ENCODE assay signal across 14 cellular contexts in genomic region chr12:123033392-123034021, GRCh38. TPM values are rescaled to one million over a fixed set of nuclear protein-coding genes. Genes with fewer than 3 reads are reported as not detected.
A peak's percentile ranks its signal among the peaks of the same experiment; 100 is the strongest.
DNase-seq lines count a peak whose midpoint lies in the region; ATAC-seq and TF ChIP-seq lines count a peak whose summit lies in the region.
"Had no signal": no experiment of that assay in that cellular context is flagged by ENCODE, and none has a peak within 500 bp of the region (broad histone marks: within the 10 kb centered on the region; RNA-seq: fewer than 3 reads in every experiment).

No MANE protein-coding gene starts in this region.

- POLR2A ChIA-PET in PC-3 (lab: Charles Lee; ENCODE audit: unreplicated experiment), result no interaction called here

- H3K4me1 ChIP-seq in PC-3 (ENCODE audit: insufficient read depth, low read length), result peaks cover 21% of the 10 kb centered on the region

- H3K4me2 ChIP-seq in PC-3 (ENCODE audit: low read length), result no peak overlapping the region

- no peak for TF ChIP-seq CTCF in PC-3 (conservative IDR thresholded peaks at IDR 0.05; ENCODE audit: low read depth, low read length)

- no peaks in the 10 kb centered on the region for H3K9me3 Mint-ChIP-seq in activated T-cell treated with anti-CD3 and anti-CD28 coated beads, Interleukin-2, amount 50 U/mL, for 4 hours

- ATAC-seq in activated T-cell treated with anti-CD3 and anti-CD28 coated beads, Interleukin-2, amount 50 U/mL, for 4 hours, result no peak
- ATAC-seq in PC-3 (no peak), GM19452 (IDR thresholded peaks at IDR 0.05; ENCODE audit: unreplicated experiment) (no peak), GM21528 (IDR thresholded peaks at IDR 0.05; ENCODE audit: low FRiP score, unreplicated experiment) (no peak)

- H3K4me1 Mint-ChIP-seq in activated T-cell treated with anti-CD3 and anti-CD28 coated beads, Interleukin-2, amount 50 U/mL, for 4 hours (ENCODE audit: low read depth), result peaks cover 20% of the 10 kb centered on the region

- H2AFZ ChIP-seq in PC-3 (ENCODE audit: low read length), result no peak overlapping the region

- H3K79me2 ChIP-seq in PC-3 (ENCODE audit: low read length), result no peaks in the 10 kb centered on the region

- no peak overlapping the region for H3K9ac ChIP-seq in PC-3 (ENCODE audit: low read length)

- H3F3A ChIP-seq in PC-3 (ENCODE audit: low read length, unreplicated experiment), result no peaks in the 10 kb centered on the region

- DNase-seq in activated T-cell treated with anti-CD3 and anti-CD28 coated beads, Interleukin-2, amount 50 U/mL, for 4 hours, result no peak
- no peak for DNase-seq in activated T-cell treated with anti-CD3 and anti-CD28 coated beads for 4 hours
- no peak for DNase-seq in PC-3
- peak in 26 of 61 donors; percentile 7 to 86 (median 35) for DNase-seq in caudate nucleus (lab: John Stamatoyannopoulos, UW)
- DNase-seq in putamen (ENCODE audit: low spot score), result peak; percentile 60
- DNase-seq in SKM-1 treated with dmso at 0.1 percent for 144 hours (lab: John Stamatoyannopoulos, UW; ENCODE audit: unreplicated experiment), result no peak
- DNase-seq: ACHN; activated effector memory CD4-positive, alpha-beta T cell treated with Interleukin-2 at 50 U/mL for 16 hours; NCI-H2081; NCI-H526 had no signal

- no peaks in the 10 kb centered on the region for H3K27me3 Mint-ChIP-seq in activated T-cell treated with anti-CD3 and anti-CD28 coated beads, Interleukin-2, amount 50 U/mL, for 4 hours (ENCODE audit: low read depth)

- H3K9me3 ChIP-seq in PC-3 (ENCODE audit: low read length), result no peaks in the 10 kb centered on the region
- H3K9me3 ChIP-seq: left lung, Peyer's patch had no signal

- intact Hi-C loops in PC-3 (cut with micrococcal nuclease), result no loop called here

- H3K27ac ChIP-seq in PC-3 (ENCODE audit: low read length), result peak overlapping the region; percentile 89
- peak overlapping the region; percentile 26 for H3K27ac ChIP-seq in caudate nucleus (ENCODE audit: low read depth, low read length)
- H3K27ac ChIP-seq: left lung, Peyer's patch had no signal

- BruUV-seq in PC-3 (replicated peaks; lab: Mats Ljungman, UMichigan), result no TSS peak

- H4K20me1 ChIP-seq in PC-3 (ENCODE audit: low read length), result no peaks in the 10 kb centered on the region

- H3K27me3 ChIP-seq in PC-3 (ENCODE audit: low read length), result no peaks in the 10 kb centered on the region
- H3K27me3 ChIP-seq: left lung, Peyer's patch had no signal

- no peaks in the 10 kb centered on the region for H3K36me3 ChIP-seq in PC-3 (ENCODE audit: low read depth, low read length)

- CTCF ChIA-PET in PC-3 (lab: Charles Lee), result no interaction called here

- no peak overlapping the region for H3K4me3 ChIP-seq in PC-3 (ENCODE audit: low read length)
- H3K4me3 ChIP-seq: left lung, Peyer's patch had no signal

- no peaks in the 10 kb centered on the region for H3K9me2 ChIP-seq in PC-3 (replicated peaks; ENCODE audit: low read length)

- H3K36me3 Mint-ChIP-seq in activated T-cell treated with anti-CD3 and anti-CD28 coated beads, Interleukin-2, amount 50 U/mL, for 4 hours (ENCODE audit: insufficient read depth), result peaks cover 16% of the 10 kb centered on the region

- peak overlapping the region; percentile 0 for H3K4me3 Mint-ChIP-seq in activated T-cell treated with anti-CD3 and anti-CD28 coated beads, Interleukin-2, amount 50 U/mL, for 4 hours

RNA-seq across cellular contexts. Expression of gene ARL6IP4, which starts 53.0 kb away (rescaled TPM):
- 100 to 1,000 TPM; 118 to 141 (median 129) TPM for total RNA-seq in activated T-cell treated with anti-CD3 and anti-CD28 coated beads, Interleukin-2, amount 50 U/mL, for 4 hours
- total RNA-seq in PC-3 (2014; rRNA removed), result 363 and 486 TPM in 2 replicates

RNA-seq across cellular contexts. Expression of gene OGFOD2, which starts 58.5 kb away (rescaled TPM):
- 10 to 100 TPM; 23.1 to 25.5 (median 24.7) TPM for total RNA-seq in activated T-cell treated with anti-CD3 and anti-CD28 coated beads, Interleukin-2, amount 50 U/mL, for 4 hours
- 33.3 and 35.6 TPM in 2 replicates for total RNA-seq in PC-3 (2014; rRNA removed)
